ENCODE assay signal across 8 cellular contexts in genomic region chr22:37681556-37682049, GRCh38. TPM values are rescaled to one million over a fixed set of nuclear protein-coding genes. Genes with fewer than 3 reads are reported as not detected.
A peak's percentile ranks its signal among the peaks of the same experiment; 100 is the strongest.
DNase-seq lines count a peak whose midpoint lies in the region; ATAC-seq and TF ChIP-seq lines count a peak whose summit lies in the region.

No MANE protein-coding gene starts in this region.

- no peak overlapping the region for H2AFZ ChIP-seq in OCI-LY1 (ENCODE audit: low read length)
- no peak overlapping the region for H2AFZ ChIP-seq in neural progenitor cell (replicated peaks)

- DNase-seq in HFFc6 (peak; percentile 75), activated T-cell treated with anti-CD3 and anti-CD28 coated beads for 4 hours (peak; percentile 71), esophagus squamous epithelium (lab: John Stamatoyannopoulos, UW) (no peak), neural progenitor cell (ENCODE audit: low spot score) (peak; percentile 89), thyroid gland (peak; percentile 74 to 78)

- H3K36me3 Mint-ChIP-seq in HFFc6 (ENCODE audit: low read depth) (peaks cover 23% of the 10 kb centered on the region), neural progenitor cell (no peaks in the 10 kb centered on the region)

- H3F3A ChIP-seq in OCI-LY1 (ENCODE audit: insufficient read depth, low read length) (no peaks in the 10 kb centered on the region), neural progenitor cell (ENCODE audit: low read depth) (peaks cover 14% of the 10 kb centered on the region)

- TF ChIP-seq CTCF in C4-2B (conservative IDR thresholded peaks at IDR 0.05): peak; percentile 92
- peak; percentile 94 for TF ChIP-seq CTCF in HFFc6 (IDR thresholded peaks at IDR 0.05)
- peak; percentile 94 for TF ChIP-seq CTCF in OCI-LY1 (IDR thresholded peaks at IDR 0.05; ENCODE audit: low read length)
- peak; percentile 76 to 93 (median 85) for TF ChIP-seq CTCF in esophagus squamous epithelium (IDR thresholded peaks at IDR 0.05)
- TF ChIP-seq CTCF in neural progenitor cell (IDR thresholded peaks at IDR 0.05): peak; percentile 88
- TF ChIP-seq CTCF in thyroid gland (IDR thresholded peaks at IDR 0.05): peak; percentile 56 to 92 (median 76)

- H3K4me3 ChIP-seq in OCI-LY1 (ENCODE audit: low read depth, low read length, poor library complexity, severe bottlenecking) (no peak overlapping the region), esophagus squamous epithelium (no peak overlapping the region), neural progenitor cell (no peak overlapping the region), thyroid gland (replicated peaks in 1 of 3) (no peak overlapping the region)

- H3K4me1 ChIP-seq in OCI-LY1 (ENCODE audit: insufficient read depth, low read length, severe bottlenecking): peaks cover 33% of the 10 kb centered on the region
- peaks cover 14 to 62% (median 26%) of the 10 kb centered on the region in 3 donors for H3K4me1 ChIP-seq in esophagus squamous epithelium
- no peaks in the 10 kb centered on the region for H3K4me1 ChIP-seq in neural progenitor cell
- peaks cover 7 to 21% of the 10 kb centered on the region in 2 donors for H3K4me1 ChIP-seq in thyroid gland

- intact Hi-C loops in esophagus squamous epithelium (cut with DNase I): loop anchor here (5.0 kb wide), 1 partner anchor 39 kb away; no protein-coding TSS in a partner anchor
- intact Hi-C loops in thyroid gland (cut with DNase I): no loop called here

- WGBS in esophagus squamous epithelium, 2 donors: 6 to 21% methylated on average over 2 to 3 of the region's 6 CpGs
- 29 to 30% methylated on average over 5 to 6 of the region's 6 CpGs for WGBS in thyroid gland, 2 donors

- TF ChIP-seq POLR2A in esophagus squamous epithelium (IDR thresholded peaks at IDR 0.05) (no peak), thyroid gland (IDR thresholded peaks at IDR 0.05) (no peak)

- no peaks in the 10 kb centered on the region for H3K9me2 ChIP-seq in OCI-LY1 (ENCODE audit: low read depth, low read length)

- H3K4me2 ChIP-seq in OCI-LY1 (ENCODE audit: low read length) (no peak overlapping the region), neural progenitor cell (no peak overlapping the region)

- ATAC-seq in HG03196 (IDR thresholded peaks at IDR 0.05; ENCODE audit: unreplicated experiment): no peak

- no peaks in the 10 kb centered on the region for H3K9me3 Mint-ChIP-seq in HFFc6
- no peaks in the 10 kb centered on the region for H3K9me3 Mint-ChIP-seq in neural progenitor cell

- H3K27me3 Mint-ChIP-seq in HFFc6 (ENCODE audit: insufficient read depth) (peaks cover 19% of the 10 kb centered on the region), neural progenitor cell (ENCODE audit: insufficient read depth, low read depth) (no peaks in the 10 kb centered on the region)

- H3K9ac ChIP-seq in OCI-LY1 (ENCODE audit: low read length) (no peak overlapping the region), neural progenitor cell (no peak overlapping the region)

- H3K79me2 ChIP-seq in OCI-LY1 (ENCODE audit: insufficient read depth, low read length) (peaks cover 1% of the 10 kb centered on the region), neural progenitor cell (ENCODE audit: low read depth) (peaks cover 2% of the 10 kb centered on the region)

- H3K27ac ChIP-seq in C4-2B (no peak overlapping the region), OCI-LY1 (ENCODE audit: low read depth, low read length, poor library complexity, severe bottlenecking) (no peak overlapping the region), esophagus squamous epithelium (no peak overlapping the region), neural progenitor cell (no peak overlapping the region), thyroid gland (no peak overlapping the region)

- H3K36me3 ChIP-seq in OCI-LY1 (ENCODE audit: insufficient read depth, low read length) (no peaks in the 10 kb centered on the region; the same call in 1 of the 2 replicates), esophagus squamous epithelium (peaks cover 0 to 6% (median 0%) of the 10 kb centered on the region in 3 donors), neural progenitor cell (no peaks in the 10 kb centered on the region), thyroid gland (no peaks in the 10 kb centered on the region)

- H3K4me1 Mint-ChIP-seq in HFFc6 (ENCODE audit: low read depth) (peaks cover 39% of the 10 kb centered on the region), neural progenitor cell (peaks cover 17% of the 10 kb centered on the region)

- H3K9me3 ChIP-seq in OCI-LY1 (ENCODE audit: low read length): no peaks in the 10 kb centered on the region
- H3K9me3 ChIP-seq in esophagus squamous epithelium: no peaks in the 10 kb centered on the region
- no peaks in the 10 kb centered on the region for H3K9me3 ChIP-seq in neural progenitor cell (ENCODE audit: low read depth)
- no peaks in the 10 kb centered on the region for H3K9me3 ChIP-seq in thyroid gland

- H3K27ac Mint-ChIP-seq in HFFc6 (peak overlapping the region; percentile 94), neural progenitor cell (peak overlapping the region; percentile 37)

- H4K20me1 ChIP-seq in OCI-LY1 (ENCODE audit: insufficient read depth, low read length): no peaks in the 10 kb centered on the region
- H4K20me1 ChIP-seq in neural progenitor cell (ENCODE audit: low read depth): no peaks in the 10 kb centered on the region

- no peaks in the 10 kb centered on the region for H3K27me3 ChIP-seq in OCI-LY1 (ENCODE audit: insufficient read depth, low read length)
- H3K27me3 ChIP-seq in esophagus squamous epithelium: no peaks in the 10 kb centered on the region
- no peaks in the 10 kb centered on the region for H3K27me3 ChIP-seq in neural progenitor cell
- H3K27me3 ChIP-seq in thyroid gland: no peaks in the 10 kb centered on the region

- H3K4me3 Mint-ChIP-seq in HFFc6 (peak overlapping the region; percentile 12; the same call in 1 of the 2 replicates), neural progenitor cell (no peak overlapping the region)

RNA-seq across cellular contexts. Expression of gene NOL12, which starts 4.5 kb away (rescaled TPM):
- 10 to 100 TPM; 17.7 to 29.6 (median 26.9) TPM for total RNA-seq in HFFc6 (2021; fragmentation: NEBNext Ultra II Directional; extraction: Animal tissue kit (Norgen Biotek cat#: 25700))
- total RNA-seq in esophagus squamous epithelium (10 to 100 TPM; 34.3 to 44.5 (median 40.8) TPM), neural progenitor cell (ENCODE audit: low replicate concordance) (23.7 and 28.7 TPM in 2 replicates), thyroid gland (10 to 100 TPM; 18.7 to 52.6 (median 47.6) TPM)

RNA-seq across cellular contexts. Expression of gene LGALS1, which starts 6.2 kb away (rescaled TPM):
- 1,000 to 10,000 TPM; 5,326 to 7,192 (median 6,673) TPM for total RNA-seq in HFFc6 (2021; fragmentation: NEBNext Ultra II Directional; extraction: Animal tissue kit (Norgen Biotek cat#: 25700))
- 100 to 1,000 TPM in 2 of 4 donors, 10 to 100 TPM in 2; 25.4 to 261 (median 92.3) TPM for total RNA-seq in esophagus squamous epithelium
- 14.9 and 42.9 TPM in 2 replicates for total RNA-seq in neural progenitor cell (ENCODE audit: low replicate concordance)
- 100 to 1,000 TPM; 146 to 212 (median 188) TPM for total RNA-seq in thyroid gland

RNA-seq across cellular contexts. Expression of gene TRIOBP, which starts 15.2 kb away (rescaled TPM):
- total RNA-seq in HFFc6 (2021; fragmentation: NEBNext Ultra II Directional; extraction: Animal tissue kit (Norgen Biotek cat#: 25700)): 10 to 100 TPM; 74.3 to 92.5 (median 91.6) TPM
- total RNA-seq in esophagus squamous epithelium (100 to 1,000 TPM in 2 of 4 donors, 10 to 100 TPM in 2; 67.6 to 149 (median 108) TPM), neural progenitor cell (ENCODE audit: low replicate concordance) (25.2 and 51.0 TPM in 2 replicates), thyroid gland (100 to 1,000 TPM; 120 to 150 (median 140) TPM)

RNA-seq across cellular contexts. Expression of gene PDXP, which starts 23.1 kb away (rescaled TPM):
- total RNA-seq in HFFc6 (2021; fragmentation: NEBNext Ultra II Directional; extraction: Animal tissue kit (Norgen Biotek cat#: 25700)): 10 to 100 TPM; 15.3 to 24.5 (median 18.4) TPM
- total RNA-seq in esophagus squamous epithelium (1 to 10 TPM; 2.3 to 4.1 (median 2.9) TPM), neural progenitor cell (ENCODE audit: low replicate concordance) (25.1 and 57.0 TPM in 2 replicates), thyroid gland (10 to 100 TPM in 3 of 4 donors, 1 to 10 TPM in 1; 4.2 to 15.8 (median 12.3) TPM)

RNA-seq across cellular contexts. Expression of gene SH3BP1, which starts 42.1 kb away (rescaled TPM):
- total RNA-seq in HFFc6 (2021; fragmentation: NEBNext Ultra II Directional; extraction: Animal tissue kit (Norgen Biotek cat#: 25700)): 10 to 100 TPM; 15.9 to 26.3 (median 23.0) TPM
- total RNA-seq in esophagus squamous epithelium (10 to 100 TPM; 33.8 to 53.4 (median 42.0) TPM), neural progenitor cell (ENCODE audit: low replicate concordance) (10.3 and 10.9 TPM in 2 replicates), thyroid gland (10 to 100 TPM in 1 of 4 donors, 1 to 10 TPM in 2, under 1 TPM in 1; 0.81 to 10.1 (median 3.3) TPM)

Comparison
In these comparisons a context has a peak if more than half of its experiments do, and no peak if none do; other contexts are left out.
1. RNA of gene LGALS1, which starts 6.2 kb away (total RNA-seq): 5,326 to 7,192 TPM in HFFc6; 146 to 212 TPM in thyroid gland, 25.4 to 261 TPM in esophagus squamous epithelium and 14.9 to 42.9 TPM in neural progenitor cell; every median in the first group is over 10 times any median in the second.
2. Peak in every context shown above with its lines, with median percentiles within 50 percentile points of each other: CTCF ChIP-seq.